In the genomic region with DNA sequence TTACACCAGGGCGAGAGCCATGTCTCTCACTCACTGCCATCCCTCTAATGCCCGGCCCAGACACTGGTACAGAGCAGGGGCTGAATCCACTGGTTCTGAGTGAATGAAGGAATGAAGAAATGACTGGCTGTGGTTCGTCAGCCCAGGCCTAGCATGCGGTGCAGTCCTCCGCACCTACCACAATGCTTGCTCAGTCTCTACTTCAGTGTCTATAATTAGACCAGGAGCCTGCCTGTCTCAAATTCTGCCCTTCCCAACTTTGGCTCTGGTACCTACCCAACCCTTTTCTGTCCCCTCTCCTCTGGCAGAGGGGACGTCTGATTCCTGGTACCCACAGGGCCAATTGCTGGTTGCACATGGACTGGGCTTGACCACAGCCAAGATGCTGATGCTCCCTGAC, we compare ENCODE assay signal across 16 cellular contexts.
A peak's percentile ranks its signal among the peaks of the same experiment; 100 is the strongest.
DNase-seq lines count a peak whose midpoint lies in the region; ATAC-seq and TF ChIP-seq lines count a peak whose summit lies in the region.
"Had no signal": no experiment of that assay in that cellular context is flagged by ENCODE, and none has a peak within 500 bp of the region (broad histone marks: within the 10 kb centered on the region; RNA-seq: fewer than 3 reads in every experiment).

No MANE protein-coding gene starts in this region.

- no peaks in the 10 kb centered on the region for H3K4me1 Mint-ChIP-seq in activated CD8-positive, alpha-beta memory T cell treated with anti-CD3 and anti-CD28 coated beads, Interleukin-2, amount 10 ng/mL, durations not matched to agents 7 days and 5 days
- no peaks in the 10 kb centered on the region for H3K4me1 Mint-ChIP-seq in neural crest cell
- H3K4me1 Mint-ChIP-seq: B cell, GM23338 had no signal

- H3K36me3 ChIP-seq in esophagus muscularis mucosa (no peaks in the 10 kb centered on the region), skeletal muscle tissue (ENCODE audit: control insufficient read depth in 3 of 3, insufficient read depth in 3 of 3, low read length in 3 of 3) (no peaks in the 10 kb centered on the region)

- H3K36me3 Mint-ChIP-seq in activated CD8-positive, alpha-beta memory T cell treated with anti-CD3 and anti-CD28 coated beads, Interleukin-2, amount 10 ng/mL, durations not matched to agents 7 days and 5 days, result no peaks in the 10 kb centered on the region
- H3K36me3 Mint-ChIP-seq in neural crest cell (ENCODE audit: low read depth), result no peaks in the 10 kb centered on the region

- no peak overlapping the region for H3K27ac Mint-ChIP-seq in activated CD8-positive, alpha-beta memory T cell treated with anti-CD3 and anti-CD28 coated beads, Interleukin-2, amount 10 ng/mL, durations not matched to agents 7 days and 5 days
- H3K27ac Mint-ChIP-seq in neural crest cell (ENCODE audit: unreplicated experiment), result peak overlapping the region; percentile 23
- H3K27ac Mint-ChIP-seq: B cell; CD4-positive, alpha-beta T cell; GM23338 had no signal

- H3K4me3 Mint-ChIP-seq in activated CD8-positive, alpha-beta memory T cell treated with anti-CD3 and anti-CD28 coated beads, Interleukin-2, amount 10 ng/mL, durations not matched to agents 7 days and 5 days, result no peak overlapping the region
- H3K4me3 Mint-ChIP-seq in neural crest cell, result no peak overlapping the region
- H3K4me3 Mint-ChIP-seq: B cell; CD4-positive, alpha-beta T cell; GM23338 had no signal

- DNase-seq in activated CD8-positive, alpha-beta memory T cell treated with anti-CD3 and anti-CD28 coated beads, Interleukin-2, amount 10 ng/mL, durations not matched to agents 7 days and 5 days, result peak; percentile 8
- no peak for DNase-seq in activated CD8-positive, alpha-beta memory T cell treated with anti-CD3 and anti-CD28 coated beads, Interleukin-2, amount 50 U/mL, for 48 hours
- DNase-seq in esophagus muscularis mucosa (ENCODE audit: extremely low spot score) (peak; percentile 80), neural crest cell (ENCODE audit: low read depth, low spot score) (no peak), T-helper 2 cell (no peak)
- DNase-seq in activated CD4-positive, alpha-beta T cell treated with anti-CD3 and anti-CD28 coated beads for 1 hour, result no peak
- DNase-seq: ACHN; C1 segment of cervical spinal cord; CD4-positive, alpha-beta T cell; DMS79; H7 had no signal

- H3K9ac ChIP-seq in skeletal muscle tissue (ENCODE audit: low read depth in 1 of 3, low read length in 3 of 3), result peak overlapping the region in 2 of 3 donors; percentile 40

- no peak for ATAC-seq in activated CD8-positive, alpha-beta memory T cell treated with anti-CD3 and anti-CD28 coated beads, Interleukin-2, amount 10 ng/mL, durations not matched to agents 7 days and 5 days
- ATAC-seq in GM21390 (IDR thresholded peaks at IDR 0.05; ENCODE audit: unreplicated experiment), result no peak
- ATAC-seq: GM12878, GM23338 had no signal

- H3K9me3 ChIP-seq in esophagus muscularis mucosa, result peaks cover 0 to 6% (median 0%) of the 10 kb centered on the region in 4 donors
- H3K9me3 ChIP-seq in skeletal muscle tissue (ENCODE audit: control insufficient read depth in 3 of 3, low read length in 3 of 3), result no peaks in the 10 kb centered on the region

- 83% methylated on average over 6 of the region's 6 CpGs for WGBS in esophagus muscularis mucosa

- H3K27me3 Mint-ChIP-seq in activated CD8-positive, alpha-beta memory T cell treated with anti-CD3 and anti-CD28 coated beads, Interleukin-2, amount 10 ng/mL, durations not matched to agents 7 days and 5 days, result no peaks in the 10 kb centered on the region
- H3K27me3 Mint-ChIP-seq in neural crest cell (ENCODE audit: low read depth), result peaks cover 9% of the 10 kb centered on the region

- intact Hi-C loops in esophagus muscularis mucosa (cut with DNase I), result no loop called here

- no peak for TF ChIP-seq EP300 in esophagus muscularis mucosa (IDR thresholded peaks at IDR 0.05)

- H3K4me3 ChIP-seq in esophagus muscularis mucosa, result no peak overlapping the region
- H3K4me3 ChIP-seq in skeletal muscle tissue (ENCODE audit: low read length in 3 of 3), result peak overlapping the region in 2 of 3 donors; percentile 46 to 66
- H3K4me3 ChIP-seq: GM12878, GM23338 had no signal

- no peak overlapping the region for H3K27ac ChIP-seq in esophagus muscularis mucosa (replicated peaks in 1 of 4)
- peak overlapping the region; percentile 80 for H3K27ac ChIP-seq in skeletal muscle tissue (ENCODE audit: low read depth, low read length)

- H3K27me3 ChIP-seq in esophagus muscularis mucosa (peaks cover 0 to 56% (median 0%) of the 10 kb centered on the region in 4 donors), skeletal muscle tissue (ENCODE audit: control insufficient read depth in 3 of 3, insufficient read depth in 3 of 3, low read length in 3 of 3) (no peaks in the 10 kb centered on the region)

- TF ChIP-seq CTCF in esophagus muscularis mucosa (IDR thresholded peaks at IDR 0.05) (no peak), neural crest cell (conservative IDR thresholded peaks at IDR 0.05) (no peak)

- TF ChIP-seq POLR2A in esophagus muscularis mucosa (IDR thresholded peaks at IDR 0.05; ENCODE audit: low read depth), result no peak

- CTCF ChIA-PET in activated CD8-positive, alpha-beta memory T cell treated with anti-CD3 and anti-CD28 coated beads, Interleukin-2, amount 10 ng/mL, durations not matched to agents 7 days and 5 days (lab: Charles Lee), result no interaction called here

- H3K4me1 ChIP-seq in esophagus muscularis mucosa, result no peaks in the 10 kb centered on the region
- peaks cover 8 to 36% (median 31%) of the 10 kb centered on the region in 3 donors for H3K4me1 ChIP-seq in skeletal muscle tissue (ENCODE audit: control insufficient read depth in 3 of 3, insufficient read depth in 3 of 3, low read length in 3 of 3)

- no peaks in the 10 kb centered on the region for H3K9me3 Mint-ChIP-seq in activated CD8-positive, alpha-beta memory T cell treated with anti-CD3 and anti-CD28 coated beads, Interleukin-2, amount 10 ng/mL, durations not matched to agents 7 days and 5 days (ENCODE audit: low read depth)
- peaks cover 3% of the 10 kb centered on the region for H3K9me3 Mint-ChIP-seq in neural crest cell
- H3K9me3 Mint-ChIP-seq: CD4-positive, alpha-beta T cell; GM23338 had no signal

Comparison
In these comparisons a context has a peak if more than half of its experiments do, and no peak if none do; other contexts are left out.
1. DNase-seq: peak in activated CD8-positive, alpha-beta memory T cell treated with anti-CD3 and anti-CD28 coated beads, Interleukin-2, amount 10 ng/mL, durations not matched to agents 7 days and 5 days (single experiment) and esophagus muscularis mucosa (single experiment); none in activated CD8-positive, alpha-beta memory T cell treated with anti-CD3 and anti-CD28 coated beads, Interleukin-2, amount 50 U/mL, for 48 hours (single experiment), neural crest cell (single experiment), T-helper 2 cell (0 of 5) and activated CD4-positive, alpha-beta T cell treated with anti-CD3 and anti-CD28 coated beads for 1 hour (single experiment).
2. H3K4me3 ChIP-seq: peak in skeletal muscle tissue (2 of 3); none in esophagus muscularis mucosa (0 of 4).